ENCODE assay signal across 14 cellular contexts in the genomic region with DNA sequence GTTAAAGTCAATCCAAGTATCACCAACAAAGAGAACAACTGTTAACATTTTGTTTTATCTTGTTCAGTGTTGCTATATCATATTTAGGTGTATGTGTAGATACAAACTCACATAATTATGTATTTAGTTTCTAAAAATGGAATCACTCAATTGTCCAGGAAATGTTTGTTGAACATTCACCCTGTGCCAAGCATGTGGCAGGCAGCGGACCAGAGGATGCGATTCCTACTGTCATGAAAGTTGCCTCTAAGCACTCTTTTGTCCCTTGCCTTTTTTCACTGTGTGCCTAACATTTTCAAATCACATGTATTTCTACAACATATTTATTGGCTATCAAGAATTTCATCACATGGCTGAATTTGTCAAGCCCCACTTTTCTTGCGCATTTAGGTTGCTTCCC. TPM values are rescaled to one million over a fixed set of nuclear protein-coding genes. Genes with fewer than 3 reads are reported as not detected.
DNase-seq lines count a peak whose midpoint lies in the region; ATAC-seq and TF ChIP-seq lines count a peak whose summit lies in the region.
"Had no signal": no experiment of that assay in that cellular context is flagged by ENCODE, and none has a peak within 500 bp of the region (broad histone marks: within the 10 kb centered on the region; RNA-seq: fewer than 3 reads in every experiment).

No MANE protein-coding gene starts in this region.

- H3K4me1 ChIP-seq in left ventricle myocardium inferior (no peaks in the 10 kb centered on the region), testis (no peaks in the 10 kb centered on the region)

- H3K27me3 ChIP-seq in left ventricle myocardium inferior (ENCODE audit: low read depth): no peaks in the 10 kb centered on the region
- no peaks in the 10 kb centered on the region for H3K27me3 ChIP-seq in testis

- H3K27ac Mint-ChIP-seq in stimulated activated memory B cell treated with anti-CD40 and anti-IgM and Interleukin-4, amounts not matched to agents 10 μg/mL and 1 μg/mL and 100 μg/mL, for 72 hours: peak overlapping the region; percentile 80
- H3K27ac Mint-ChIP-seq: CD8-positive, alpha-beta T cell; H9 had no signal

- peaks cover 29% of the 10 kb centered on the region for H3K27me3 Mint-ChIP-seq in stimulated activated memory B cell treated with anti-CD40 and anti-IgM and Interleukin-4, amounts not matched to agents 10 μg/mL and 1 μg/mL and 100 μg/mL, for 72 hours

- DNase-seq in cardiac septum (ENCODE audit: low spot score) (peak; percentile 6), left ventricle myocardium inferior (no peak), RPMI7951 (ENCODE audit: low read depth) (peak; percentile 77), left lobe of liver (ENCODE audit: low spot score) (peak; percentile 3), testis (no peak), CD1c-positive myeloid dendritic cell (ENCODE audit: extremely low spot score) (no peak), NCI-H2196 (lab: John Stamatoyannopoulos, UW; ENCODE audit: unreplicated experiment) (no peak)
- DNase-seq: CD8-positive, alpha-beta T cell; COR-L47; DMS153; GOT3; H9 had no signal

- H3K4me3 Mint-ChIP-seq in stimulated activated memory B cell treated with anti-CD40 and anti-IgM and Interleukin-4, amounts not matched to agents 10 μg/mL and 1 μg/mL and 100 μg/mL, for 72 hours: no peak overlapping the region
- H3K4me3 Mint-ChIP-seq: CD8-positive, alpha-beta T cell; H9 had no signal

- ATAC-seq in left lobe of liver: no peak
- ATAC-seq in stimulated activated memory B cell treated with anti-CD40 and anti-IgM and Interleukin-4, amounts not matched to agents 10 μg/mL and 1 μg/mL and 100 μg/mL, for 72 hours: no peak
- ATAC-seq: CD8-positive, alpha-beta T cell had no signal

- H3K36me3 Mint-ChIP-seq in stimulated activated memory B cell treated with anti-CD40 and anti-IgM and Interleukin-4, amounts not matched to agents 10 μg/mL and 1 μg/mL and 100 μg/mL, for 72 hours: no peaks in the 10 kb centered on the region
- H3K36me3 Mint-ChIP-seq: CD8-positive, alpha-beta T cell had no signal

- no peaks in the 10 kb centered on the region for H3K9me3 Mint-ChIP-seq in stimulated activated memory B cell treated with anti-CD40 and anti-IgM and Interleukin-4, amounts not matched to agents 10 μg/mL and 1 μg/mL and 100 μg/mL, for 72 hours
- H3K9me3 Mint-ChIP-seq: CD8-positive, alpha-beta T cell; H9 had no signal

- intact Hi-C loops in cardiac septum (cut with DNase I): no loop called here
- intact Hi-C loops in left ventricle myocardium inferior (cut with micrococcal nuclease): no loop called here
- intact Hi-C loops in testis (cut with DNase I; ENCODE audit: low total_unique reads): no loop called here

- no peak overlapping the region for H3K27ac ChIP-seq in left ventricle myocardium inferior (replicated peaks)
- no peak overlapping the region for H3K27ac ChIP-seq in testis
- H3K27ac ChIP-seq: C4-2B had no signal

- 96 to 98% methylated on average over 3 of the region's 3 CpGs for WGBS in testis, 2 donors

- TF ChIP-seq CTCF in left ventricle myocardium inferior (IDR thresholded peaks at IDR 0.05; ENCODE audit: borderline replicate concordance) (no peak), testis (IDR thresholded peaks at IDR 0.05) (no peak)

- peaks cover 13% of the 10 kb centered on the region for H3K4me1 Mint-ChIP-seq in stimulated activated memory B cell treated with anti-CD40 and anti-IgM and Interleukin-4, amounts not matched to agents 10 μg/mL and 1 μg/mL and 100 μg/mL, for 72 hours

- H3K36me3 ChIP-seq in left ventricle myocardium inferior (no peaks in the 10 kb centered on the region), testis (ENCODE audit: low read depth, missing control alignments) (no peaks in the 10 kb centered on the region)

- TF ChIP-seq POLR2A in testis (IDR thresholded peaks at IDR 0.05): no peak

- no peak overlapping the region for H3K4me3 ChIP-seq in left ventricle myocardium inferior
- H3K4me3 ChIP-seq in testis: no peak overlapping the region

- peaks cover 13% of the 10 kb centered on the region for H3K9me3 ChIP-seq in left ventricle myocardium inferior (replicated peaks)
- H3K9me3 ChIP-seq in testis: no peaks in the 10 kb centered on the region

RNA-seq across cellular contexts. Expression of gene TGM2, which starts 16.9 kb away (rescaled TPM):
- 792 TPM for total RNA-seq in cardiac septum
- total RNA-seq in left ventricle myocardium inferior: 846 TPM
- 650 and 793 TPM in 2 replicates for total RNA-seq in RPMI7951 (2014; rRNA removed; shearing (Covaris generic))
- total RNA-seq in left lobe of liver: 193 TPM
- 1 to 10 TPM; 3.2 to 8.5 TPM for total RNA-seq in testis
- 49.0 TPM for polyA plus RNA-seq in testis (ENCODE audit: insufficient read depth, low read depth, low replicate concordance)
- total RNA-seq: CD8-positive, alpha-beta T cell had no signal

Comparison
In these comparisons a context has a peak if more than half of its experiments do, and no peak if none do; other contexts are left out.
1. DNase-seq: peak in cardiac septum (single experiment), RPMI7951 (single experiment) and left lobe of liver (single experiment); none in left ventricle myocardium inferior (single experiment), testis (single experiment), CD1c-positive myeloid dendritic cell (single experiment) and NCI-H2196 (single experiment).
2. RNA of gene TGM2, which starts 16.9 kb away (total RNA-seq): 846 TPM in left ventricle myocardium inferior (single experiment), 792 TPM in cardiac septum (single experiment), 650 to 793 TPM in RPMI7951 and 193 TPM in left lobe of liver (single experiment); 3.2 to 8.5 TPM in testis; every median in the first group is over 10 times any median in the second.